ENCODE assay signal across 9 cellular contexts in the genomic region with DNA sequence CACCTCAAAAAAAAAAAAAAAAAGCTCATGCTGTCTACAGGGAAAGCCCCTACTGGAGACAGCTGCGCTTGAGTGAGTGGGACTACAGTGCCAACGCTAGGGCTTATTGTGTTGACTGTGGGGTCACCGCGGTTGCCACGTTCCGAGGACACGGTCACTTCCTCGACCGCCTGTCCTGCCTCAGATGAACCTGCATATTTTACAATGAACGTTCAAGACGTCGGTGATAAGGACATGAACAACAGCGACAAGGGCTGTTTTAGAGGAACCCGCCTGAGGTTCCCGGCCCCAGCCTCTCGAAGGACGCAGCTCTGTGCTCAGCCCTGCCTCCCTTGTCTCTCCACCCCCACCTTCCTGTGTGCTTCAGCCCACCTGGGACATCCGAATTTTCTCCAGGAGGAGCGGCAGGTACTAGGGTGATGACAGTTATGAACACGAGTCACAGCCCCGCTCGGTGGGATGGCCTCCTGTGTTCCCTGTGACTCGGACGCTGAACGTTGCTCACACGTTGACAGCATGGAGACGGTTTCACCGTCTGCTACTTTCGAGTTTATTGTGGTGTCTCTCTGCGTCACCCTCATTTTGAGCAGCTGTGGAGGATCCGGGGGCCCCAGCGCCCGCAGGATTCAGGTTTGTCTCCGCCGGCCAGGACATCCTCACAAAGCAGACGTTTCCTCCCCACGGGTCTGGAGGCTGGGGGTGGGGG. TPM values are rescaled to one million over a fixed set of nuclear protein-coding genes. Genes with fewer than 3 reads are reported as not detected.
DNase-seq lines count a peak whose midpoint lies in the region; ATAC-seq and TF ChIP-seq lines count a peak whose summit lies in the region.
"Had no signal": no experiment of that assay in that cellular context is flagged by ENCODE, and none has a peak within 500 bp of the region (broad histone marks: within the 10 kb centered on the region; RNA-seq: fewer than 3 reads in every experiment).

No MANE protein-coding gene starts in this region.

- no peaks in the 10 kb centered on the region for H3K79me1 ChIP-seq in trophoblast cell (ENCODE audit: low read length)

- H3K79me2 ChIP-seq in trophoblast cell (ENCODE audit: control insufficient read depth, insufficient read depth, low read length, poor library complexity) (no peaks in the 10 kb centered on the region), osteoblast (ENCODE audit: insufficient read depth, low read length) (no peaks in the 10 kb centered on the region)

- no peak overlapping the region for H3K14ac ChIP-seq in trophoblast cell (ENCODE audit: low read length)

- H3K4ac ChIP-seq in trophoblast cell (ENCODE audit: low read depth, low read length): no peak overlapping the region

- no peaks in the 10 kb centered on the region for H3K9me3 Mint-ChIP-seq in activated naive CD8-positive, alpha-beta T cell (ENCODE audit: low read depth)

- no peaks in the 10 kb centered on the region for H3K27me3 Mint-ChIP-seq in activated naive CD8-positive, alpha-beta T cell

- H3K18ac ChIP-seq in trophoblast cell (ENCODE audit: low read length): no peak overlapping the region

- no peaks in the 10 kb centered on the region for H3K36me3 Mint-ChIP-seq in activated naive CD8-positive, alpha-beta T cell

- no peak overlapping the region for H4K91ac ChIP-seq in trophoblast cell (ENCODE audit: low read depth, low read length)

- no peak overlapping the region for H2BK12ac ChIP-seq in trophoblast cell (ENCODE audit: low read length)

- DNase-seq in RPMI8226: peak; percentile 79
- DNase-seq in stimulated activated CD4-positive, alpha-beta T cell treated with anti-CD3 and anti-CD28 coated beads, TNF-alpha, amount 100 ng/mL, for 24 hours (ENCODE audit: low read depth in 3 of 3): peak; percentile 58 to 75 (median 60)
- no peak for DNase-seq in trophoblast cell
- no peak for DNase-seq in hypothalamus (lab: John Stamatoyannopoulos, UW)
- no peak for DNase-seq in osteoblast (ENCODE audit: insufficient read length, low spot score, missing footprints)

- H4K12ac ChIP-seq in trophoblast cell (ENCODE audit: low read depth, low read length): no peak overlapping the region

- peaks cover 0 to 8% of the 10 kb centered on the region in 2 experiments for H3K4me1 ChIP-seq in trophoblast cell (ENCODE audit: control insufficient read depth in 1 of 2, insufficient read depth in 2 of 2, low read length in 2 of 2)
- no peaks in the 10 kb centered on the region for H3K4me1 ChIP-seq in osteoblast (ENCODE audit: insufficient read depth, low read length)

- H4K8ac ChIP-seq in trophoblast cell (ENCODE audit: low read depth, low read length): no peak overlapping the region

- peak overlapping the region; percentile 85 for H3K4me3 Mint-ChIP-seq in activated naive CD8-positive, alpha-beta T cell

- H3K36me3 ChIP-seq in trophoblast cell (ENCODE audit: control insufficient read depth in 1 of 2, insufficient read depth in 2 of 2, low read length in 2 of 2): no peaks in the 10 kb centered on the region
- H3K36me3 ChIP-seq in osteoblast (ENCODE audit: insufficient read depth, low read length): no peaks in the 10 kb centered on the region

- TF ChIP-seq CTCF in osteoblast (IDR thresholded peaks at IDR 0.05; ENCODE audit: extremely low read depth, low read depth, low read length): no peak

- H2BK120ac ChIP-seq in trophoblast cell (ENCODE audit: insufficient read depth, low read length, poor library complexity): no peak overlapping the region

- H3K27me3 ChIP-seq in trophoblast cell (ENCODE audit: insufficient read depth, low read length) (no peaks in the 10 kb centered on the region), osteoblast (ENCODE audit: insufficient read depth, low read length) (peaks cover 15% of the 10 kb centered on the region)

- no peak overlapping the region for H2AFZ ChIP-seq in trophoblast cell (ENCODE audit: insufficient read depth, low read length, poor library complexity)
- H2AFZ ChIP-seq in osteoblast (ENCODE audit: low read length): no peak overlapping the region

- WGBS in trophoblast cell (ENCODE audit: extremely low coverage, insufficient coverage, insufficient read length): no CpG with 5 or more reads among the region's 37 CpGs

- H3K4me2 ChIP-seq in trophoblast cell (ENCODE audit: low read length) (no peak overlapping the region), osteoblast (ENCODE audit: insufficient read depth, low read length) (no peak overlapping the region)

- H3K27ac ChIP-seq in trophoblast cell (ENCODE audit: low read depth, low read length) (no peak overlapping the region), osteoblast (ENCODE audit: low read depth, low read length) (no peak overlapping the region)

- no peak overlapping the region for H2AK5ac ChIP-seq in trophoblast cell (ENCODE audit: low read length)

- H3K9ac ChIP-seq in trophoblast cell (ENCODE audit: low read length): no peak overlapping the region

- H4K20me1 ChIP-seq in osteoblast (ENCODE audit: insufficient read depth, low read length): no peaks in the 10 kb centered on the region

- H3K23ac ChIP-seq in trophoblast cell (ENCODE audit: low read length): no peak overlapping the region

- ATAC-seq in GM21367 (IDR thresholded peaks at IDR 0.05; ENCODE audit: unreplicated experiment) (peak; percentile 57), HG02623 (IDR thresholded peaks at IDR 0.05; ENCODE audit: unreplicated experiment) (no peak)

- H3K27ac Mint-ChIP-seq in activated naive CD8-positive, alpha-beta T cell: peak overlapping the region; percentile 93

- H3K4me3 ChIP-seq in trophoblast cell (ENCODE audit: low read depth, low read length): no peak overlapping the region
- H3K4me3 ChIP-seq in osteoblast (ENCODE audit: insufficient read depth, low read length): no peak overlapping the region

- H3K9me3 ChIP-seq in trophoblast cell (ENCODE audit: insufficient read depth, low read depth, low read length) (peaks cover 3% of the 10 kb centered on the region), osteoblast (ENCODE audit: low read depth, low read length) (no peaks in the 10 kb centered on the region)

- H2BK5ac ChIP-seq in trophoblast cell (ENCODE audit: low read depth, low read length, poor library complexity): no peak overlapping the region

- H3K4me1 Mint-ChIP-seq in activated naive CD8-positive, alpha-beta T cell (ENCODE audit: low read depth): peaks cover 26% of the 10 kb centered on the region

RNA-seq across cellular contexts. Expression of a gene that starts 11.3 kb away (rescaled TPM):
- 29.3 and 30.2 TPM in 2 replicates for polyA plus RNA-seq in trophoblast cell (2013)
- total RNA-seq in osteoblast: not detected in 2 replicates

RNA-seq across cellular contexts. Expression of a gene that starts 13.9 kb away (rescaled TPM):
- 16.6 and 17.1 TPM in 2 replicates for polyA plus RNA-seq in trophoblast cell (2013)
- total RNA-seq in osteoblast: 26.5 and 30.0 TPM in 2 replicates

RNA-seq across cellular contexts. Expression of a gene that starts 38.4 kb away (rescaled TPM):
- 29.6 and 29.9 TPM in 2 replicates for polyA plus RNA-seq in trophoblast cell (2013)
- total RNA-seq in osteoblast: 3.3 and 6.2 TPM in 2 replicates

RNA-seq across cellular contexts. Expression of a gene that starts 41.6 kb away (rescaled TPM):
- 0.03 and 0.06 TPM in 2 replicates for polyA plus RNA-seq in trophoblast cell (2013)
- not detected in 2 replicates for total RNA-seq in osteoblast
- total RNA-seq: M059J had no signal

RNA-seq across cellular contexts. Expression of a gene that starts 47.2 kb away (rescaled TPM):
- polyA plus RNA-seq in trophoblast cell (2013): not detected in 2 replicates
- not detected in 2 replicates for total RNA-seq in osteoblast
- total RNA-seq: M059J had no signal

Comparison
In these comparisons a context has a peak if more than half of its experiments do, and no peak if none do; other contexts are left out.
1. DNase-seq: peak in RPMI8226 (single experiment) and stimulated activated CD4-positive, alpha-beta T cell treated with anti-CD3 and anti-CD28 coated beads, TNF-alpha, amount 100 ng/mL, for 24 hours (3 of 3); none in trophoblast cell (0 of 2), hypothalamus (0 of 51) and osteoblast (single experiment).